9 cellular contexts compared by ENCODE assay signal in the genomic region with DNA sequence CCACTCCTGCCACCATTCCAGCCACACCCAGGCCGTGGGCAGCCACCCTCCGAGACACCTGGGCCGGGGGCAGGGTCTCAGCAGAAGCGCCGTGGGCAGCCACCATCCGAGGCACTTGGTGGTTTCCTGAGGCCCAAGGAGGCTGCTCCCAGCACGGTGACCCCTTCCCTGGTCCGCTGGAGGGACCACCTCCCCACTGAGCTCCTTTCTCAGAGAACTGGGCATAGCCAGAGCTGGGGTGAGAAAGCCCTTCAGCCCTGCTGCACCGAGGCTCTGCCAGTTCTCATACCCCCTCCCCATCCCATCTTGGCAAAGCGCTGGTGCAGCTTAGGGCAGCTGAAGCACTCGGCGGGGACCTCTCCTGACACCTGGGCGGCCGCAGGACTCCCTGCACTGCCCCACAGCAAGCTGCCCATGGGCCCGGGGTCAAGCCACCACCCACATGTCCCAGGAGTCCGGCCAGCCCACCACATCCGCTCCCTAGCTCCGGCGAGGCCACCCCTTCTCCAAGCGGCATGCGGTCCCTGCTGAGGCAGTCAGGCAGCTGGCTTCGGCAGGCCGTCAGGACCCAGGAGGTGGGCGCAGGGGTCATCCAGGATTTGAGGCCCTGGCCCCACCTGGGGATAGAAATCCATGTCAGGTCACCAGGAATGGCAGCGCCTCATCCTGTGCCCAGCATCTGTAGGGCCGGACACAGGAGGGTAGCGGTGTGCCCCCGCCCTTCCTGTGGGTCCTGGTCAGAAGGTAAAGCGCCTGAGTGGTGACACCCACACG. TPM values are rescaled to one million over a fixed set of nuclear protein-coding genes. Genes with fewer than 3 reads are reported as not detected.
DNase-seq lines count a peak whose midpoint lies in the region; ATAC-seq and TF ChIP-seq lines count a peak whose summit lies in the region.
"Had no signal": no experiment of that assay in that cellular context is flagged by ENCODE, and none has a peak within 500 bp of the region (broad histone marks: within the 10 kb centered on the region; RNA-seq: fewer than 3 reads in every experiment).

No MANE protein-coding gene starts in this region.

- TF ChIP-seq CTCF in activated B cell treated with CpG ODN at 0.5 μM for 24 hours (IDR thresholded peaks at IDR 0.05): no peak

- intact Hi-C loops in activated B cell treated with CpG ODN at 0.5 μM for 24 hours (cut with micrococcal nuclease): loop anchor here (1.0 to 5.0 kb wide), 15 partner anchors 11 to 701 kb away; a partner anchor contains a TSS

- H3K27me3 Mint-ChIP-seq in activated T-cell treated with anti-CD3 and anti-CD28 coated beads, Interleukin-2, amount 50 U/mL, for 72 hours (ENCODE audit: low read depth): no peaks in the 10 kb centered on the region
- H3K27me3 Mint-ChIP-seq in activated B cell treated with CpG ODN at 0.5 μM for 24 hours: no peaks in the 10 kb centered on the region

- peaks cover 14% of the 10 kb centered on the region for H3K4me1 Mint-ChIP-seq in activated T-cell treated with anti-CD3 and anti-CD28 coated beads, Interleukin-2, amount 50 U/mL, for 72 hours (ENCODE audit: low read depth)
- H3K4me1 Mint-ChIP-seq in activated B cell treated with CpG ODN at 0.5 μM for 24 hours: peaks cover 38% of the 10 kb centered on the region

- peaks cover 29% of the 10 kb centered on the region for H3K36me3 ChIP-seq in thymus (ENCODE audit: control insufficient read depth, insufficient read depth)

- 89% methylated on average over 30 of the region's 30 CpGs for WGBS in thymus

- H3K4me1 ChIP-seq in thymus (ENCODE audit: control insufficient read depth, insufficient read depth, low read length): peaks cover 13% of the 10 kb centered on the region

- H3K4me3 Mint-ChIP-seq in activated T-cell treated with anti-CD3 and anti-CD28 coated beads, Interleukin-2, amount 50 U/mL, for 72 hours: peak overlapping the region; percentile 92 to 93
- peak overlapping the region; percentile 93 for H3K4me3 Mint-ChIP-seq in activated B cell treated with CpG ODN at 0.5 μM for 24 hours

- H3K27me3 ChIP-seq in layer of hippocampus (ENCODE audit: control insufficient read depth, insufficient read depth, low read length): no peaks in the 10 kb centered on the region
- no peaks in the 10 kb centered on the region for H3K27me3 ChIP-seq in thymus (ENCODE audit: control insufficient read depth, insufficient read depth)

- CTCF ChIA-PET in activated B cell treated with CpG ODN at 0.5 μM for 24 hours (lab: Charles Lee): interaction anchor here (0.8 to 1.2 kb wide), 2 partner anchors 19 to 57 kb away, joined by 3 read pairs; no protein-coding TSS in a partner anchor

- no peak overlapping the region for H3K4me3 ChIP-seq in thymus (ENCODE audit: low read length)

- H3K27ac Mint-ChIP-seq in activated T-cell treated with anti-CD3 and anti-CD28 coated beads, Interleukin-2, amount 50 U/mL, for 72 hours: peak overlapping the region; percentile 38
- peak overlapping the region; percentile 93 for H3K27ac Mint-ChIP-seq in activated B cell treated with CpG ODN at 0.5 μM for 24 hours

- no peak for ATAC-seq in activated T-cell treated with anti-CD3 and anti-CD28 coated beads, Interleukin-2, amount 50 U/mL, for 72 hours (replicated peaks in 1 of 2)
- ATAC-seq in activated B cell treated with CpG ODN at 0.5 μM for 24 hours (ENCODE audit: low read depth): no peak

- peaks cover 8 to 9% of the 10 kb centered on the region in 2 donors for H3K36me3 Mint-ChIP-seq in activated T-cell treated with anti-CD3 and anti-CD28 coated beads, Interleukin-2, amount 50 U/mL, for 72 hours (ENCODE audit: insufficient read depth in 2 of 2)
- H3K36me3 Mint-ChIP-seq in activated B cell treated with CpG ODN at 0.5 μM for 24 hours (ENCODE audit: low read depth): peaks cover 42% of the 10 kb centered on the region

- POLR2A ChIA-PET in activated B cell treated with CpG ODN at 0.5 μM for 24 hours (lab: Charles Lee): interaction anchor here (0.5 to 6.4 kb wide), 11 partner anchors 9 to 872 kb away, joined by 3 to 102 read pairs (median 5); a partner anchor contains a TSS

- no peak for DNase-seq in activated T-cell treated with anti-CD3 and anti-CD28 coated beads, Interleukin-2, amount 50 U/mL, for 72 hours
- no peak for DNase-seq in activated T-cell treated with anti-CD3 and anti-CD28 coated beads, Interleukin-2, amount 50 U/mL, for 48 hours
- DNase-seq in activated B cell treated with CpG ODN at 0.5 μM for 24 hours (no peak), putamen (ENCODE audit: low spot score) (no peak), hepatic stellate cell (ENCODE audit: low spot score) (no peak), anterior cingulate cortex (lab: John Stamatoyannopoulos, UW) (no peak)

- H3K9me3 Mint-ChIP-seq in activated T-cell treated with anti-CD3 and anti-CD28 coated beads, Interleukin-2, amount 50 U/mL, for 72 hours: no peaks in the 10 kb centered on the region
- H3K9me3 Mint-ChIP-seq in activated B cell treated with CpG ODN at 0.5 μM for 24 hours: no peaks in the 10 kb centered on the region

- H3K27ac ChIP-seq in layer of hippocampus (ENCODE audit: low read depth, low read length) (peak overlapping the region; percentile 65), thymus (ENCODE audit: low read depth) (peak overlapping the region; percentile 22)

- no peaks in the 10 kb centered on the region for H3K9me3 ChIP-seq in thymus (ENCODE audit: control insufficient read depth)
- H3K9me3 ChIP-seq: SK-N-SH had no signal

RNA-seq across cellular contexts. Expression of a gene that starts 1.3 kb away (rescaled TPM):
- 100 to 1,000 TPM; 199 to 318 TPM for total RNA-seq in activated T-cell treated with anti-CD3 and anti-CD28 coated beads, Interleukin-2, amount 50 U/mL, for 72 hours
- total RNA-seq in activated B cell treated with CpG ODN at 0.5 μM for 24 hours: 432 and 456 TPM in 2 replicates
- polyA plus RNA-seq in thymus: 208 TPM

RNA-seq across cellular contexts. Expression of a gene that starts 10.7 kb away (rescaled TPM):
- 10 to 100 TPM; 64.5 to 80.5 TPM for total RNA-seq in activated T-cell treated with anti-CD3 and anti-CD28 coated beads, Interleukin-2, amount 50 U/mL, for 72 hours
- 115 and 140 TPM in 2 replicates for total RNA-seq in activated B cell treated with CpG ODN at 0.5 μM for 24 hours
- polyA plus RNA-seq in thymus: 30.2 TPM

RNA-seq across cellular contexts. Expression of a gene that starts 13.8 kb away (rescaled TPM):
- under 1 TPM in 1 of 2 donors, not detected in 1; 0.41 TPM for total RNA-seq in activated T-cell treated with anti-CD3 and anti-CD28 coated beads, Interleukin-2, amount 50 U/mL, for 72 hours
- 0.34 and 0.69 TPM in 2 replicates for total RNA-seq in activated B cell treated with CpG ODN at 0.5 μM for 24 hours
- polyA plus RNA-seq in thymus: 0.09 TPM

RNA-seq across cellular contexts. Expression of a gene that starts 34.1 kb away (rescaled TPM):
- 10 to 100 TPM in 1 of 2 donors, 1 to 10 TPM in 1; 8.4 to 10.5 TPM for total RNA-seq in activated T-cell treated with anti-CD3 and anti-CD28 coated beads, Interleukin-2, amount 50 U/mL, for 72 hours
- 1.5 and 2.7 TPM in 2 replicates for total RNA-seq in activated B cell treated with CpG ODN at 0.5 μM for 24 hours
- polyA plus RNA-seq in thymus: 2.9 TPM

RNA-seq across cellular contexts. Expression of a gene that starts 54.0 kb away (rescaled TPM):
- total RNA-seq in activated T-cell treated with anti-CD3 and anti-CD28 coated beads, Interleukin-2, amount 50 U/mL, for 72 hours: 10 to 100 TPM; 58.6 to 64.5 TPM
- total RNA-seq in activated B cell treated with CpG ODN at 0.5 μM for 24 hours: 31.0 and 45.3 TPM in 2 replicates
- polyA plus RNA-seq in thymus: 144 TPM
